In the genomic region with DNA sequence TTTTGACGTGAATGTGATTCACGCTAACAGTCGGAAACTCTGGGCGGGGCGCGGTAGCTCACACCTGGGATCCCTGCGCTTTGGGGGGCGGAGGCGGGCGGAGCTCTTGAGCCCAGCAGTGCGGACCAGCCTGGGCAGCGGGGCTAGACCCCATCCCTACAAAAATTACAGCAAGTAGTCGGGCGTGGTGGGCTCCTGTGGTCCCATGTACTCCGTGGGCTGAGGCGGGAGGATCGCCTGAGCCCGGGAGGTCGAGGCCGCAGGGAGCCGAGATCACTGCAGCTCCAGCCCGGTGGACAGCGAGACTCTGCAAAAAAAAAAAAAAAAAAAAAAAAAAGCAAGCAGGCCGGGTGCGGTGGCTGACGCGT, we compare ENCODE assay signal across 1 cellular context.
TF ChIP-seq lines count a peak whose summit lies in the region.

No MANE protein-coding gene starts in this region.

TF ChIP-seq in GM12878, 131 proteins besides CTCF, POLR2A, EP300 and RAD21:
- TF ChIP-seq, protein P1, sequence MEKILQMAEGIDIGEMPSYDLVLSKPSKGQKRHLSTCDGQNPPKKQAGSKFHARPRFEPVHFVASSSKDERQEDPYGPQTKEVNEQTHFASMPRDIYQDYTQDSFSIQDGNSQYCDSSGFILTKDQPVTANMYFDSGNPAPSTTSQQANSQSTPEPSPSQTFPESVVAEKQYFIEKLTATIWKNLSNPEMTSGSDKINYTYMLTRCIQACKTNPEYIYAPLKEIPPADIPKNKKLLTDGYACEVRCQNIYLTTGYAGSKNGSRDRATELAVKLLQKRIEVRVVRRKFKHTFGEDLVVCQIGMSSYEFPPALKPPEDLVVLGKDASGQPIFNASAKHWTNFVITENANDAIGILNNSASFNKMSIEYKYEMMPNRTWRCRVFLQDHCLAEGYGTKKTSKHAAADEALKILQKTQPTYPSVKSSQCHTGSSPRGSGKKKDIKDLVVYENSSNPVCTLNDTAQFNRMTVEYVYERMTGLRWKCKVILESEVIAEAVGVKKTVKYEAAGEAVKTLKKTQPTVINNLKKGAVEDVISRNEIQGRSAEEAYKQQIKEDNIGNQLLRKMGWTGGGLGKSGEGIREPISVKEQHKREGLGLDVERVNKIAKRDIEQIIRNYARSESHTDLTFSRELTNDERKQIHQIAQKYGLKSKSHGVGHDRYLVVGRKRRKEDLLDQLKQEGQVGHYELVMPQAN (conservative IDR thresholded peaks at IDR 0.05), result 0 out of 2 replicates have a peak, but pooled peaks have one; percentile 1
- TF ChIP-seq, protein P2, sequence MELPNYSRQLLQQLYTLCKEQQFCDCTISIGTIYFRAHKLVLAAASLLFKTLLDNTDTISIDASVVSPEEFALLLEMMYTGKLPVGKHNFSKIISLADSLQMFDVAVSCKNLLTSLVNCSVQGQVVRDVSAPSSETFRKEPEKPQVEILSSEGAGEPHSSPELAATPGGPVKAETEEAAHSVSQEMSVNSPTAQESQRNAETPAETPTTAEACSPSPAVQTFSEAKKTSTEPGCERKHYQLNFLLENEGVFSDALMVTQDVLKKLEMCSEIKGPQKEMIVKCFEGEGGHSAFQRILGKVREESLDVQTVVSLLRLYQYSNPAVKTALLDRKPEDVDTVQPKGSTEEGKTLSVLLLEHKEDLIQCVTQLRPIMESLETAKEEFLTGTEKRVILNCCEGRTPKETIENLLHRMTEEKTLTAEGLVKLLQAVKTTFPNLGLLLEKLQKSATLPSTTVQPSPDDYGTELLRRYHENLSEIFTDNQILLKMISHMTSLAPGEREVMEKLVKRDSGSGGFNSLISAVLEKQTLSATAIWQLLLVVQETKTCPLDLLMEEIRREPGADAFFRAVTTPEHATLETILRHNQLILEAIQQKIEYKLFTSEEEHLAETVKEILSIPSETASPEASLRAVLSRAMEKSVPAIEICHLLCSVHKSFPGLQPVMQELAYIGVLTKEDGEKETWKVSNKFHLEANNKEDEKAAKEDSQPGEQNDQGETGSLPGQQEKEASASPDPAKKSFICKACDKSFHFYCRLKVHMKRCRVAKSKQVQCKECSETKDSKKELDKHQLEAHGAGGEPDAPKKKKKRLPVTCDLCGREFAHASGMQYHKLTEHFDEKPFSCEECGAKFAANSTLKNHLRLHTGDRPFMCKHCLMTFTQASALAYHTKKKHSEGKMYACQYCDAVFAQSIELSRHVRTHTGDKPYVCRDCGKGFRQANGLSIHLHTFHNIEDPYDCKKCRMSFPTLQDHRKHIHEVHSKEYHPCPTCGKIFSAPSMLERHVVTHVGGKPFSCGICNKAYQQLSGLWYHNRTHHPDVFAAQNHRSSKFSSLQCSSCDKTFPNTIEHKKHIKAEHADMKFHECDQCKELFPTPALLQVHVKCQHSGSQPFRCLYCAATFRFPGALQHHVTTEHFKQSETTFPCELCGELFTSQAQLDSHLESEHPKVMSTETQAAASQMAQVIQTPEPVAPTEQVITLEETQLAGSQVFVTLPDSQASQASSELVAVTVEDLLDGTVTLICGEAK (IDR thresholded peaks at IDR 0.05; ENCODE audit: borderline replicate concordance), result peak; percentile 25; the same call in 1 of the 2 replicates
